16 cellular contexts compared by ENCODE assay signal in genomic region chr11:121648306-121648705, GRCh38.
"Had no signal": no experiment of that assay in that cellular context is flagged by ENCODE, and none has a peak within 500 bp of the region (broad histone marks: within the 10 kb centered on the region; RNA-seq: fewer than 3 reads in every experiment).

No MANE protein-coding gene starts in this region.

- H3K4me1 Mint-ChIP-seq: stimulated activated memory B cell treated with anti-CD40 and anti-IgM and Interleukin-4, amounts not matched to agents 10 μg/mL and 1 μg/mL and 100 μg/mL, for 72 hours had no signal

- H3K27ac Mint-ChIP-seq: activated naive CD8-positive, alpha-beta T cell treated with anti-CD3 and anti-CD28 coated beads for 36 hours; activated T-helper 1 cell treated with anti-CD3 and anti-CD28 coated beads, Interleukin-12 subunit alpha, Interleukin-12 subunit beta, Interleukin-2, Interleukin-4 antibody, amounts not matched to agents 30 ng/mL and 10 ng/mL and 1 ng/mL, durations not matched to agents 14 hours and 24 hours and 36 hours; stimulated activated memory B cell treated with anti-CD40 and anti-IgM and Interleukin-4, amounts not matched to agents 10 μg/mL and 1 μg/mL and 100 μg/mL, for 72 hours had no signal

- H3K36me3 ChIP-seq: pancreas, thyroid gland, vagina had no signal

- H3K4me3 ChIP-seq: pancreas, thyroid gland, vagina had no signal

- H3K27me3 Mint-ChIP-seq: activated naive CD8-positive, alpha-beta T cell treated with anti-CD3 and anti-CD28 coated beads for 36 hours had no signal

- H3K4me3 Mint-ChIP-seq: activated naive CD8-positive, alpha-beta T cell treated with anti-CD3 and anti-CD28 coated beads for 36 hours; activated T-helper 1 cell treated with anti-CD3 and anti-CD28 coated beads, Interleukin-12 subunit alpha, Interleukin-12 subunit beta, Interleukin-2, Interleukin-4 antibody, amounts not matched to agents 30 ng/mL and 10 ng/mL and 1 ng/mL, durations not matched to agents 14 hours and 24 hours and 36 hours; neural crest cell; stimulated activated memory B cell treated with anti-CD40 and anti-IgM and Interleukin-4, amounts not matched to agents 10 μg/mL and 1 μg/mL and 100 μg/mL, for 72 hours had no signal

- H3K36me3 Mint-ChIP-seq: activated naive CD8-positive, alpha-beta T cell treated with anti-CD3 and anti-CD28 coated beads for 36 hours; stimulated activated memory B cell treated with anti-CD40 and anti-IgM and Interleukin-4, amounts not matched to agents 10 μg/mL and 1 μg/mL and 100 μg/mL, for 72 hours had no signal

- DNase-seq: activated CD4-positive, alpha-beta T cell treated with anti-CD3 and anti-CD28 coated beads, Interleukin-2, amount 50 U/mL, for 1 hour; activated naive CD8-positive, alpha-beta T cell treated with anti-CD3 and anti-CD28 coated beads for 36 hours; amygdala; cerebellar nuclear complex; dermis blood vessel endothelial cell; hypothalamus; pancreas; stimulated activated CD4-positive, alpha-beta T cell treated with anti-CD3 and anti-CD28 coated beads, Interleukin-12 subunit alpha, Interleukin-12 subunit beta, amount 100 ng/mL, for 4 hours; T-helper 9 cell; thyroid gland had no signal

- ATAC-seq: activated CD4-positive, CD25-positive, alpha-beta regulatory T cell treated with anti-CD3 and anti-CD28 coated beads, Interleukin-2, amount 50 U/mL, for 24 hours; esophagus mucosa; pancreas; stimulated activated memory B cell treated with anti-CD40 and anti-IgM and Interleukin-4, amounts not matched to agents 10 μg/mL and 1 μg/mL and 100 μg/mL, for 72 hours had no signal

- H3K4me1 ChIP-seq: pancreas, thyroid gland, vagina had no signal

- H3K9me3 Mint-ChIP-seq: activated naive CD8-positive, alpha-beta T cell treated with anti-CD3 and anti-CD28 coated beads for 36 hours; activated T-helper 1 cell treated with anti-CD3 and anti-CD28 coated beads, Interleukin-12 subunit alpha, Interleukin-12 subunit beta, Interleukin-2, Interleukin-4 antibody, amounts not matched to agents 30 ng/mL and 10 ng/mL and 1 ng/mL, durations not matched to agents 14 hours and 24 hours and 36 hours; neural crest cell; stimulated activated memory B cell treated with anti-CD40 and anti-IgM and Interleukin-4, amounts not matched to agents 10 μg/mL and 1 μg/mL and 100 μg/mL, for 72 hours had no signal

- H3K9me3 ChIP-seq: pancreas, thyroid gland, vagina had no signal

- H3K27me3 ChIP-seq: pancreas, thyroid gland, vagina had no signal

- H3K27ac ChIP-seq: pancreas, thyroid gland, vagina had no signal
